19 cellular contexts compared by ENCODE assay signal in genomic region chr1:2800664-2801045, GRCh38. TPM values are rescaled to one million over a fixed set of nuclear protein-coding genes. Genes with fewer than 3 reads are reported as not detected.
A peak's percentile ranks its signal among the peaks of the same experiment; 100 is the strongest.
DNase-seq lines count a peak whose midpoint lies in the region; ATAC-seq, FAIRE-seq and TF ChIP-seq lines count a peak whose summit lies in the region.
"Had no signal": no experiment of that assay in that cellular context is flagged by ENCODE, and none has a peak within 500 bp of the region (broad histone marks: within the 10 kb centered on the region; RNA-seq: fewer than 3 reads in every experiment).

No MANE protein-coding gene starts in this region.

- H3K9me1 ChIP-seq in K562 (ENCODE audit: control insufficient read depth, insufficient read depth, low read length) = no peaks in the 10 kb centered on the region

- no peak for TF ChIP-seq POLR2A in K562 (conservative IDR thresholded peaks at IDR 0.05)

- POLR2A ChIA-PET in K562 (lab: Yijun Ruan, JAX) = interaction anchor here (0.6 to 1.0 kb wide), 2 partner anchors 13 to 67 kb away, joined by 3 read pairs; no protein-coding TSS in a partner anchor

- no peaks in the 10 kb centered on the region; the same call in 1 of the 2 replicates for H4K20me1 ChIP-seq in K562 (replicated peaks; ENCODE audit: control insufficient read depth, insufficient read depth, low read length)

- in situ Hi-C loops in K562 (cut with MboI) = no loop called here

- intact Hi-C loops in Right ventricle myocardium superior (cut with DNase I) = no loop called here
- intact Hi-C loops in cardiac septum (cut with DNase I) = loop anchor here (10.0 kb wide), 1 partner anchor 366 kb away; no protein-coding TSS in a partner anchor
- intact Hi-C loops in K562 (cut with micrococcal nuclease) = loop anchor here (1.0 kb wide), 2 partner anchors 252 to 386 kb away; no protein-coding TSS in a partner anchor
- intact Hi-C loops in mucosa of descending colon (cut with DNase I, micrococcal nuclease) = no loop called here
- intact Hi-C loops in aorta (cut with DNase I) = no loop called here

- CTCF ChIA-PET in K562 (lab: Yijun Ruan, JAX; ENCODE audit: low intra/inter-chr PET ratio) = no interaction called here

- H3K4me3 ChIP-seq in K562 = no peak overlapping the region
- no peak overlapping the region for H3K4me3 ChIP-seq in mucosa of descending colon
- no peak overlapping the region for H3K4me3 ChIP-seq in aorta (ENCODE audit: low read length in 2 of 2)
- H3K4me3 ChIP-seq: GM12878, MG63 had no signal

- no peaks in the 10 kb centered on the region for H3K9me3 ChIP-seq in K562 (replicated peaks; ENCODE audit: control insufficient read depth, insufficient read depth, low read depth, low read length)
- no peaks in the 10 kb centered on the region for H3K9me3 ChIP-seq in mucosa of descending colon
- H3K9me3 ChIP-seq in aorta (ENCODE audit: control insufficient read depth, low read length) = no peaks in the 10 kb centered on the region
- H3K9me3 ChIP-seq: MG63 had no signal

- TF ChIP-seq CTCF in K562 (IDR thresholded peaks at IDR 0.05 in 2 of 3, conservative IDR thresholded peaks at IDR 0.05 in 1 of 3; ENCODE audit: insufficient read depth in 2 of 3, low read depth in 1 of 3, low read length in 3 of 3) (no peak), mucosa of descending colon (IDR thresholded peaks at IDR 0.05) (no peak)

- no TSS peak for BruUV-seq in K562 (replicated peaks; lab: Mats Ljungman, UMichigan)

- ATAC-seq in Right ventricle myocardium superior (ENCODE audit: poor library complexity) (no peak), K562 (peak; percentile 15; the same call in 2 of the 3 replicates), mucosa of descending colon (no peak), aorta (ENCODE audit: low FRiP score) (no peak), HG02973 (IDR thresholded peaks at IDR 0.05; ENCODE audit: unreplicated experiment) (no peak), esophagus mucosa (no peak)
- ATAC-seq: GM12878 had no signal

- no peaks in the 10 kb centered on the region for H3K79me2 ChIP-seq in K562 (ENCODE audit: control insufficient read depth, insufficient read depth, low read length)

- H3K27ac ChIP-seq in K562 (ENCODE audit: extremely low read depth, low read depth, low read length) (no peak overlapping the region), aorta (ENCODE audit: low read depth in 1 of 2, low read length in 2 of 2) (no peak overlapping the region)

- H3K27me3 ChIP-seq in K562 (ENCODE audit: control insufficient read depth in 2 of 2, insufficient read depth in 2 of 2, low read length in 2 of 2) (peaks cover 0 to 17% of the 10 kb centered on the region in 2 experiments; a peak in 2 of 5 replicates), aorta (ENCODE audit: control insufficient read depth in 1 of 2, insufficient read depth in 2 of 2, low read length in 1 of 2) (no peaks in the 10 kb centered on the region)

- peak; percentile 25 for DNase-seq in Right ventricle myocardium superior
- DNase-seq in cardiac septum (ENCODE audit: low spot score) = no peak
- DNase-seq in K562 (ENCODE audit: extremely low read depth in 1 of 4, low spot score in 3 of 4) = no peak
- peak in 2 of 3 donors; percentile 13 to 34 for DNase-seq in mucosa of descending colon
- peak; percentile 34 to 61 for DNase-seq in aorta
- DNase-seq: CD8-positive, alpha-beta T cell; DND-41; MG63; NCI-H1048; NCI-H1417 treated with DMSO at 0.1 percent for 48 hours; NCI-H187; NCI-H446 treated with DMSO at 0.1 percent for 48 hours; NCI-H526 treated with DMSO at 0.1 percent for 48 hours; OCI-M1; SHP77 treated with DMSO at 0.1 percent for 48 hours had no signal

- no peak overlapping the region for H3K9ac ChIP-seq in K562 (ENCODE audit: insufficient read depth in 1 of 2, low read depth in 2 of 2, low read length in 2 of 2)

- H3K4me1 ChIP-seq in K562 (replicated peaks in 1 of 2; ENCODE audit: control insufficient read depth in 2 of 2, insufficient read depth in 2 of 2, low read length in 2 of 2) = peaks cover 0 to 34% of the 10 kb centered on the region in 2 experiments; a peak in 1 of 5 replicates
- H3K4me1 ChIP-seq in mucosa of descending colon (ENCODE audit: low read depth) = no peaks in the 10 kb centered on the region
- H3K4me1 ChIP-seq in aorta (ENCODE audit: control insufficient read depth in 1 of 2, insufficient read depth in 2 of 2, low read length in 2 of 2) = no peaks in the 10 kb centered on the region

- FAIRE-seq in K562 (lab: Jason Lieb, UNC) = no peak
- FAIRE-seq: GM12878, H54 had no signal

- no peak for TF ChIP-seq EP300 in K562 (IDR thresholded peaks at IDR 0.05; ENCODE audit: low read length)

- no peak overlapping the region for H2AFZ ChIP-seq in K562 (ENCODE audit: low read depth, low read length)

- WGBS in K562 (ENCODE audit: insufficient coverage, low coverage, missing lambda C conversion rate) = 4% methylated on average over 12 of the region's 12 CpGs
- 72 to 79% methylated on average over 12 of the region's 12 CpGs for WGBS in aorta, 2 donors

- no peak overlapping the region for H3K4me2 ChIP-seq in K562 (ENCODE audit: insufficient read depth, low read length)

- H3K36me3 ChIP-seq in K562 (ENCODE audit: control insufficient read depth, insufficient read depth, low read length) = no peaks in the 10 kb centered on the region
- H3K36me3 ChIP-seq in mucosa of descending colon (ENCODE audit: low read depth) = no peaks in the 10 kb centered on the region
- no peaks in the 10 kb centered on the region for H3K36me3 ChIP-seq in aorta (ENCODE audit: control insufficient read depth in 1 of 2, insufficient read depth in 2 of 2, low read length in 1 of 2)
- H3K36me3 ChIP-seq: MG63 had no signal

- TF ChIP-seq RAD21 in K562 (CRISPR knock-in tag; conservative IDR thresholded peaks at IDR 0.05 in 1 of 2, IDR thresholded peaks at IDR 0.05 in 1 of 2) = no peak

TF ChIP-seq in K562, 482 proteins besides CTCF, POLR2A, EP300 and RAD21 (continues in another document):
- TF ChIP-seq LEF1 (IDR thresholded peaks at IDR 0.05) (no peak), HDAC3 (IDR thresholded peaks at IDR 0.05; ENCODE audit: borderline replicate concordance, partially characterized antibody) (no peak), THRA (IDR thresholded peaks at IDR 0.05) (no peak), ATF1 (CRISPR knock-in tag; IDR thresholded peaks at IDR 0.05) (no peak), ATF1 (tag; IDR thresholded peaks at IDR 0.05) (no peak), KLF16 (IDR thresholded peaks at IDR 0.05) (no peak), TRIM24 (IDR thresholded peaks at IDR 0.05) (no peak), ZBTB26 (CRISPR knock-in tag; IDR thresholded peaks at IDR 0.05) (no peak), HNRNPUL1 (IDR thresholded peaks at IDR 0.05; ENCODE audit: low read length) (no peak), NFIC (IDR thresholded peaks at IDR 0.05) (no peak)

RNA-seq across cellular contexts. Expression of gene TTC34, which starts 0.8 kb away (rescaled TPM):
- total RNA-seq in Right ventricle myocardium superior (0.56 TPM), cardiac septum (0.35 TPM), K562 (2014; rRNA removed) (0.05 and 0.08 TPM in 2 replicates), K562 (2014; rRNA removed; fragmentation: Illumina TruSeq; extraction: Trizol) (0.03 and 0.04 TPM in 2 replicates), K562 (2015; rRNA removed; fragmentation: Illumina TruSeq; extraction: Trizol) (0.07 and 0.08 TPM in 2 replicates), K562 (2021) (0.31 and 0.38 TPM in 2 replicates), mucosa of descending colon (1 to 10 TPM in 1 of 3 donors, under 1 TPM in 2; 0.43 to 1.1 (median 0.61) TPM), aorta (1 to 10 TPM in 1 of 2 donors, under 1 TPM in 1; 0.55 to 1.3 TPM), esophagus mucosa (0.08 TPM)
- total RNA-seq in K562 (2011; cell fraction: chromatin; rRNA removed; ENCODE audit: low replicate concordance) = 0.42 and 1.5 TPM in 2 replicates
- 1.8 and 2.0 TPM in 2 replicates for total RNA-seq in K562 (2011; cell fraction: nucleolus; rRNA removed)
- total RNA-seq in K562 (2011; cell fraction: nucleoplasm; rRNA removed) = 1.3 and 1.5 TPM in 2 replicates
- polyA plus RNA-seq in K562 (2011; rRNA removed) (0.04 and 0.08 TPM in 2 replicates), K562 (2014; fragmentation: Illumina TruSeq; extraction: Trizol) (0.03 TPM in 2 replicates), K562 (2014; fragmentation: Nextera tagmentation; extraction: Ambion mirVana) (not detected), K562 (2014; rRNA removed) (0.09 and 0.28 TPM in 2 replicates), aorta (under 1 TPM in 1 of 2 donors, not detected in 1; 0.95 TPM)
- not detected in 2 replicates for polyA plus RNA-seq in K562 (2011; cell fraction: cytosol; rRNA removed)
- 0.69 and 0.88 TPM in 2 replicates for polyA plus RNA-seq in K562 (2011; cell fraction: nucleus; rRNA removed)
- 0.08 and 0.24 TPM in 2 replicates for polyA plus RNA-seq in K562 (2012)
- polyA minus RNA-seq in K562 (2011; rRNA and poly(A)+ RNA removed) = 0.14 and 0.18 TPM in 2 replicates
- polyA minus RNA-seq in K562 (2011; cell fraction: cytosol; rRNA and poly(A)+ RNA removed) = 0.19 TPM in 1 of 2 replicates, not detected in the other
- polyA minus RNA-seq in K562 (2011; cell fraction: nucleus; rRNA and poly(A)+ RNA removed) = 1.3 and 1.9 TPM in 2 replicates

Comparison
In these comparisons a context has a peak if more than half of its experiments do, and no peak if none do; other contexts are left out.
1. DNase-seq: peak in Right ventricle myocardium superior (single experiment), mucosa of descending colon (2 of 3) and aorta (2 of 2); none in cardiac septum (single experiment) and K562 (0 of 4).
2. intact Hi-C loops: an anchor here in cardiac septum (10.0 kb wide) and K562 (1.0 kb wide); none called in Right ventricle myocardium superior, mucosa of descending colon and aorta.